In the genomic region with DNA sequence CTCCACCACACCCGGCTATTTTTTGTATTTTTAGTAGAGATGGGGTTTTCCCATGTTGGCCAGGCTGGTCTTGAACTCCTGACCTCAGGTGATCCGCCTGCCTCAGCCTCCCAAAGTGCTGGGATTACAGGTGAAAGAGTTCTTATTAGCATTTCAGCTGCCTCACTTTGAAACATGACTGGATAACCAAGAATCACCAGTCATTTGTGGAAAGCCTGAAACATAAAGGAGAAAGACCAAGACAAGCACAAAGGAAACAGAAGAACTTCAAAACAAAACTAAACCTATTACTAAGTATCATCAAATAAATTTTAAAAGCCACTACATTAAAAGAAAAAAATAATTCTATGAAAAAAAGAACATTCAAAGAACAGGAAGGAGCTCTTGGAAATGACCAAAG, we compare ENCODE assay signal across 13 cellular contexts. TPM values are rescaled to one million over a fixed set of nuclear protein-coding genes. Genes with fewer than 3 reads are reported as not detected.
DNase-seq lines count a peak whose midpoint lies in the region; ATAC-seq and TF ChIP-seq lines count a peak whose summit lies in the region.
"Not testable (repeated sequence)": the region's sequence is repeated elsewhere in the genome, so short reads cannot be mapped to it uniquely, and the experiment has no call there.
"Had no signal": no experiment of that assay in that cellular context is flagged by ENCODE, and none has a peak within 500 bp of the region (broad histone marks: within the 10 kb centered on the region; RNA-seq: fewer than 3 reads in every experiment).

No MANE protein-coding gene starts in this region.

- not testable (repeated sequence) for H3K36me3 Mint-ChIP-seq in CD4-positive, CD25-positive, alpha-beta regulatory T cell; activated CD8-positive, alpha-beta T cell treated with anti-CD3 and anti-CD28 coated beads for 36 hours (ENCODE audit: low read depth); activated naive CD4-positive, alpha-beta T cell treated with anti-CD3 and anti-CD28 coated beads for 36 hours (ENCODE audit: low read depth)
- H3K36me3 Mint-ChIP-seq in activated naive CD8-positive, alpha-beta T cell treated with anti-CD3 and anti-CD28 coated beads, Interleukin-2, amount 10 ng/mL, durations not matched to agents 7 days and 5 days: peaks cover 11% of the 10 kb centered on the region
- peaks cover 93% of the 10 kb centered on the region for H3K36me3 Mint-ChIP-seq in nephron progenitor cell (ENCODE audit: low read depth)

- CTCF ChIA-PET in activated CD8-positive, alpha-beta T cell treated with anti-CD3 and anti-CD28 coated beads for 36 hours (lab: Charles Lee): interaction anchor here (1.3 to 1.6 kb wide), 2 partner anchors 12 to 65 kb away, joined by 3 to 5 read pairs; no protein-coding TSS in a partner anchor
- CTCF ChIA-PET in activated naive CD4-positive, alpha-beta T cell treated with anti-CD3 and anti-CD28 coated beads for 36 hours (lab: Charles Lee): interaction anchor here (1.8 kb wide), 1 partner anchor 40 kb away, joined by 5 read pairs; no protein-coding TSS in a partner anchor

- H3K27ac ChIP-seq in CD4-positive, CD25-positive, alpha-beta regulatory T cell (ENCODE audit: insufficient read depth, low read length, poor library complexity, severe bottlenecking): not testable (repeated sequence)

- not testable (repeated sequence) for H3K4me1 ChIP-seq in CD4-positive, CD25-positive, alpha-beta regulatory T cell (ENCODE audit: control insufficient read depth, insufficient read depth, low read length, poor library complexity, severe bottlenecking)

- intact Hi-C loops in activated CD8-positive, alpha-beta T cell treated with anti-CD3 and anti-CD28 coated beads for 36 hours (cut with micrococcal nuclease); activated naive CD4-positive, alpha-beta T cell treated with anti-CD3 and anti-CD28 coated beads for 36 hours (cut with micrococcal nuclease): not testable (repeated sequence)

- not testable (repeated sequence) for TF ChIP-seq CTCF in activated CD8-positive, alpha-beta T cell treated with anti-CD3 and anti-CD28 coated beads for 36 hours (IDR thresholded peaks at IDR 0.05); nephron progenitor cell (IDR thresholded peaks at IDR 0.05)

- not testable (repeated sequence) for H3K9me3 Mint-ChIP-seq in CD4-positive, CD25-positive, alpha-beta regulatory T cell; activated CD8-positive, alpha-beta T cell treated with anti-CD3 and anti-CD28 coated beads for 36 hours; activated naive CD4-positive, alpha-beta T cell treated with anti-CD3 and anti-CD28 coated beads for 36 hours; activated naive CD8-positive, alpha-beta T cell treated with anti-CD3 and anti-CD28 coated beads, Interleukin-2, amount 10 ng/mL, durations not matched to agents 7 days and 5 days
- peaks cover 12% of the 10 kb centered on the region for H3K9me3 Mint-ChIP-seq in nephron progenitor cell

- H3K4me3 ChIP-seq in CD4-positive, CD25-positive, alpha-beta regulatory T cell (ENCODE audit: low read depth, low read length): not testable (repeated sequence)

- ATAC-seq in CD4-positive, CD25-positive, alpha-beta regulatory T cell (ENCODE audit: low read depth in 2 of 2); activated naive CD8-positive, alpha-beta T cell treated with anti-CD3 and anti-CD28 coated beads, Interleukin-2, amount 10 ng/mL, durations not matched to agents 7 days and 5 days (ENCODE audit: low read depth): not testable (repeated sequence)
- ATAC-seq in GM18511 (IDR thresholded peaks at IDR 0.05; ENCODE audit: unreplicated experiment): peak; percentile 23
- ATAC-seq in activated CD4-positive, CD25-positive, alpha-beta regulatory T cell treated with anti-CD3 and anti-CD28 coated beads, Interleukin-2, amount 50 U/mL, for 24 hours: peak; percentile 75 to 85
- peak; percentile 27 for ATAC-seq in activated CD8-positive, alpha-beta T cell treated with anti-CD3 and anti-CD28 coated beads for 36 hours

- peak in 1 of 3 donors; percentile 50 for DNase-seq in CD4-positive, CD25-positive, alpha-beta regulatory T cell
- not testable (repeated sequence) for DNase-seq in activated CD8-positive, alpha-beta T cell treated with anti-CD3 and anti-CD28 coated beads for 36 hours; activated naive CD8-positive, alpha-beta T cell treated with anti-CD3 and anti-CD28 coated beads, Interleukin-2, amount 10 ng/mL, durations not matched to agents 7 days and 5 days; nephron progenitor cell
- DNase-seq in activated naive CD4-positive, alpha-beta T cell treated with anti-CD3 and anti-CD28 coated beads for 36 hours: peak; percentile 5

- peak overlapping the region; percentile 46 to 88 (median 56) for H3K27ac Mint-ChIP-seq in CD4-positive, CD25-positive, alpha-beta regulatory T cell
- not testable (repeated sequence) for H3K27ac Mint-ChIP-seq in activated CD8-positive, alpha-beta T cell treated with anti-CD3 and anti-CD28 coated beads for 36 hours; activated naive CD4-positive, alpha-beta T cell treated with anti-CD3 and anti-CD28 coated beads for 36 hours
- peak overlapping the region; percentile 38 for H3K27ac Mint-ChIP-seq in activated naive CD8-positive, alpha-beta T cell treated with anti-CD3 and anti-CD28 coated beads, Interleukin-2, amount 10 ng/mL, durations not matched to agents 7 days and 5 days
- peak overlapping the region; percentile 77 for H3K27ac Mint-ChIP-seq in nephron progenitor cell

- POLR2A ChIA-PET in activated CD8-positive, alpha-beta T cell treated with anti-CD3 and anti-CD28 coated beads for 36 hours (lab: Charles Lee): not testable (repeated sequence)
- POLR2A ChIA-PET in activated naive CD8-positive, alpha-beta T cell treated with anti-CD3 and anti-CD28 coated beads, Interleukin-2, amount 10 ng/mL, durations not matched to agents 7 days and 5 days (lab: Charles Lee): interaction anchor here (0.5 to 1.2 kb wide), 3 partner anchors 37 to 78 kb away, joined by 5 to 6 read pairs (median 6); a partner anchor contains a TSS

- not testable (repeated sequence) for H3K27me3 Mint-ChIP-seq in CD4-positive, CD25-positive, alpha-beta regulatory T cell; activated CD8-positive, alpha-beta T cell treated with anti-CD3 and anti-CD28 coated beads for 36 hours; activated naive CD4-positive, alpha-beta T cell treated with anti-CD3 and anti-CD28 coated beads for 36 hours (ENCODE audit: low read depth); activated naive CD8-positive, alpha-beta T cell treated with anti-CD3 and anti-CD28 coated beads, Interleukin-2, amount 10 ng/mL, durations not matched to agents 7 days and 5 days; nephron progenitor cell (ENCODE audit: low read depth, poor library complexity)

- peak overlapping the region in 2 of 4 donors; percentile 36 to 62 for H3K4me3 Mint-ChIP-seq in CD4-positive, CD25-positive, alpha-beta regulatory T cell
- H3K4me3 Mint-ChIP-seq in activated CD8-positive, alpha-beta T cell treated with anti-CD3 and anti-CD28 coated beads for 36 hours; activated naive CD4-positive, alpha-beta T cell treated with anti-CD3 and anti-CD28 coated beads for 36 hours; activated naive CD8-positive, alpha-beta T cell treated with anti-CD3 and anti-CD28 coated beads, Interleukin-2, amount 10 ng/mL, durations not matched to agents 7 days and 5 days; nephron progenitor cell: not testable (repeated sequence)

- H3K4me1 Mint-ChIP-seq in CD4-positive, CD25-positive, alpha-beta regulatory T cell: peaks cover 0 to 22% (median 12%) of the 10 kb centered on the region in 4 donors
- H3K4me1 Mint-ChIP-seq in activated CD8-positive, alpha-beta T cell treated with anti-CD3 and anti-CD28 coated beads for 36 hours (ENCODE audit: low read depth); activated naive CD4-positive, alpha-beta T cell treated with anti-CD3 and anti-CD28 coated beads for 36 hours (ENCODE audit: low read depth); activated naive CD8-positive, alpha-beta T cell treated with anti-CD3 and anti-CD28 coated beads, Interleukin-2, amount 10 ng/mL, durations not matched to agents 7 days and 5 days: not testable (repeated sequence)
- peaks cover 16% of the 10 kb centered on the region for H3K4me1 Mint-ChIP-seq in nephron progenitor cell

- not testable (repeated sequence) for H3K36me3 ChIP-seq in CD4-positive, CD25-positive, alpha-beta regulatory T cell (ENCODE audit: control insufficient read depth, insufficient read depth, low read length)

- H3K9me3 ChIP-seq in CD4-positive, CD25-positive, alpha-beta regulatory T cell (ENCODE audit: control insufficient read depth in 2 of 2, low read length in 2 of 2): not testable (repeated sequence)

- not testable (repeated sequence) for H3K27me3 ChIP-seq in CD4-positive, CD25-positive, alpha-beta regulatory T cell (ENCODE audit: control insufficient read depth, insufficient read depth, low read length)

RNA-seq across cellular contexts. Expression of a gene that starts 45.8 kb away (rescaled TPM):
- 13.5 TPM for total RNA-seq in CD4-positive, CD25-positive, alpha-beta regulatory T cell
- polyA plus RNA-seq in CD4-positive, CD25-positive, alpha-beta regulatory T cell: 10 to 100 TPM; 13.9 to 20.9 (median 15.2) TPM
- 10 to 100 TPM; 34.1 to 35.7 TPM for total RNA-seq in activated CD8-positive, alpha-beta T cell treated with anti-CD3 and anti-CD28 coated beads for 36 hours
- total RNA-seq in activated naive CD4-positive, alpha-beta T cell treated with anti-CD3 and anti-CD28 coated beads for 36 hours: 10 to 100 TPM; 41.3 to 49.5 TPM
- 10 to 100 TPM; 23.8 to 24.2 TPM for total RNA-seq in activated naive CD8-positive, alpha-beta T cell treated with anti-CD3 and anti-CD28 coated beads, Interleukin-2, amount 10 ng/mL, durations not matched to agents 7 days and 5 days

RNA-seq across cellular contexts. Expression of a gene that starts 45.9 kb away (rescaled TPM):
- total RNA-seq in CD4-positive, CD25-positive, alpha-beta regulatory T cell: not detected
- not detected for polyA plus RNA-seq in CD4-positive, CD25-positive, alpha-beta regulatory T cell
- total RNA-seq in activated CD8-positive, alpha-beta T cell treated with anti-CD3 and anti-CD28 coated beads for 36 hours: under 1 TPM in 1 of 2 experiments, not detected in 1; 0.14 TPM
- total RNA-seq in activated naive CD4-positive, alpha-beta T cell treated with anti-CD3 and anti-CD28 coated beads for 36 hours: under 1 TPM in 1 of 2 experiments, not detected in 1; 0.20 TPM
- not detected for total RNA-seq in activated naive CD8-positive, alpha-beta T cell treated with anti-CD3 and anti-CD28 coated beads, Interleukin-2, amount 10 ng/mL, durations not matched to agents 7 days and 5 days
- total RNA-seq: B cell; CD4-positive, alpha-beta T cell; GM23248; H1; H7 had no signal
- polyA plus RNA-seq: AG04450, GM23248 had no signal
